In the genomic region with DNA sequence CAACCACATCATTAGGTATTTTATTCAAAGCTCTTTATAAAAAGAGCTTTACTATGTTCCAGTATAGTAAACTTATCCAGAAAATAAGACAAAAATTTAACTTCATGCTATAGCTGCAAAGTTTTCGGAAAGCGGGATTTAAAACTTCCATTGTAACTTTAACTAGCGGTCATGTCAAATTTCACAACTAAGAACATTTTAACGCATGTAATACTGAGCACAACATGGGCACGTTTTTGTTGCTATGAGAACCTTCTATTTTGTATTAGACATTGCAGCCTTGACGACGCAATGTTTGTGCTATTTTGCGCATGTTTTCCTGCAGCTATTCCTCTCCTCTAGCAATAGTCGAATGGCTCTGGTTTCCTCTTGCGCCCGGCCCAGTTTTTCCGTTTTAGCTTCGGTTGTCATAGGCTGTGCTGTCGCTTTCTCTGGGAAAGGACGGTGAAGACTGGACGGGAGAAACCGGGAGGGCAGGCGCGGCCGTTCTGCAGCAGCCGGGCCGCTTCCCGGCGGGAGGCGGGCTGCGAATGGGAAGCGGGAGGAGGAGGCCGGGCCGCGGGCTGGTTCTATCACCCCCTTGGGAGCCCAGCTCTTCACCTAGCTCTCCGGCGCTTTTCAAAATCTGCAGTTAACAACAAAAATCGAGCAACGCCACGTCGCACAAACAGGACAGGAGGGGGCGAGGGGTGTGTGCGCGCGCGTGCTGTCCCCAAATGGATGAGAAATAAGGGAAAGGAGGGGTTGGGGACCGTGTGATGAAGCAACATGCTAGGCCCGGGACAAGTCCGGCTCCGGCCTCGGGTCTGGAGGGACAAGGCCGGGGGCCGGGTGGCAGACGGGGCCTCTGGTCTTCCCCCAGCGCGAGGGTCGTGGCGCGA, we compare ENCODE assay signal across 8 cellular contexts.
DNase-seq lines count a peak whose midpoint lies in the region; ATAC-seq and TF ChIP-seq lines count a peak whose summit lies in the region.

No MANE protein-coding gene starts in this region.

- WGBS in lung, 2 donors, result 1 to 2% methylated on average over 50 to 54 of the region's 54 CpGs

- DNase-seq in AG10803 (ENCODE audit: low read depth), result peak; percentile 94
- DNase-seq in NCI-H446 treated with DMSO at 0.1 percent for 48 hours (lab: John Stamatoyannopoulos, UW), result peak; percentile 46
- DNase-seq in activated CD4-positive, alpha-beta T cell treated with anti-CD3 and anti-CD28 coated beads, Interleukin-2, amount 50 U/mL, for 4 hours, result peak; percentile 49 to 50
- DNase-seq in lung (ENCODE audit: low spot score), result peak; percentile 77
- peak; percentile 48 for DNase-seq in stimulated activated CD8-positive, alpha-beta memory T cell treated with anti-CD3 and anti-CD28 coated beads, Interleukin-12 subunit alpha, Interleukin-12 subunit beta, amount 100 ng/mL, for 1 hour (ENCODE audit: low read depth)

- H3K9me3 ChIP-seq in duodenal mucosa (ENCODE audit: control insufficient read depth in 1 of 2, low read length in 2 of 2) (no peaks in the 10 kb centered on the region), lung (ENCODE audit: control insufficient read depth in 2 of 2, insufficient read depth in 1 of 2, low read length in 1 of 2) (peaks cover 0 to 1% of the 10 kb centered on the region in 2 donors)

- H3K4me1 ChIP-seq in duodenal mucosa (ENCODE audit: control insufficient read depth in 1 of 2, insufficient read depth in 2 of 2, low read length in 2 of 2) (peaks cover 10 to 20% of the 10 kb centered on the region in 2 donors), lung (ENCODE audit: control insufficient read depth in 2 of 2, insufficient read depth in 2 of 2, low read length in 2 of 2) (peaks cover 0 to 7% of the 10 kb centered on the region in 2 donors)

- ATAC-seq in GM19025 (IDR thresholded peaks at IDR 0.05; ENCODE audit: low read depth, unreplicated experiment) (peak; percentile 15), HG03432 (IDR thresholded peaks at IDR 0.05; ENCODE audit: unreplicated experiment) (peak; percentile 29), lung (ENCODE audit: insufficient read depth, low FRiP score) (peak; percentile 16)

- H3K4me3 ChIP-seq in AG10803 (ENCODE audit: low read length), result peak overlapping the region; percentile 67
- H3K4me3 ChIP-seq in duodenal mucosa (ENCODE audit: low read depth in 1 of 2, low read length in 2 of 2), result peak overlapping the region; percentile 76 to 79
- H3K4me3 ChIP-seq in lung, result peak overlapping the region; percentile 75

- H3K27ac ChIP-seq in duodenal mucosa (ENCODE audit: low read depth, low read length) (peak overlapping the region; percentile 98), lung (ENCODE audit: low read depth in 1 of 2, low read length in 1 of 2) (peak overlapping the region; percentile 99)

- peak overlapping the region; percentile 82 to 93 for H3K9ac ChIP-seq in duodenal mucosa (ENCODE audit: low read depth in 1 of 2, low read length in 2 of 2)

- H3K27me3 ChIP-seq in duodenal mucosa (ENCODE audit: control insufficient read depth in 1 of 2, insufficient read depth in 2 of 2, low read length in 2 of 2) (no peaks in the 10 kb centered on the region), lung (ENCODE audit: control insufficient read depth, insufficient read depth) (no peaks in the 10 kb centered on the region)

- H3K36me3 ChIP-seq in duodenal mucosa (ENCODE audit: control insufficient read depth in 1 of 2, insufficient read depth in 2 of 2, low read length in 2 of 2) (no peaks in the 10 kb centered on the region), lung (ENCODE audit: control insufficient read depth in 2 of 2, insufficient read depth in 2 of 2, low read length in 2 of 2) (no peaks in the 10 kb centered on the region)

- TF ChIP-seq CTCF in AG10803 (conservative IDR thresholded peaks at IDR 0.05; ENCODE audit: low read length), result no peak
- no peak for TF ChIP-seq CTCF in lung (IDR thresholded peaks at IDR 0.05; ENCODE audit: control extremely low read depth, extremely low read depth)

Comparison
In these comparisons a context has a peak if more than half of its experiments do, and no peak if none do; other contexts are left out.
1. Peak in every context shown above with its lines: DNase-seq, ATAC-seq, H3K4me3 ChIP-seq and H3K27ac ChIP-seq.